In genomic region chr2:221347471-221347870, GRCh38 we compare ENCODE assay signal across 1 cellular context.
TF ChIP-seq lines count a peak whose summit lies in the region.

No MANE protein-coding gene starts in this region.

TF ChIP-seq in endothelial cell of umbilical vein, 7 proteins besides CTCF, POLR2A, EP300 and RAD21:
- TF ChIP-seq, protein P1, sequence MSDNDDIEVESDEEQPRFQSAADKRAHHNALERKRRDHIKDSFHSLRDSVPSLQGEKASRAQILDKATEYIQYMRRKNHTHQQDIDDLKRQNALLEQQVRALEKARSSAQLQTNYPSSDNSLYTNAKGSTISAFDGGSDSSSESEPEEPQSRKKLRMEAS (IDR thresholded peaks at IDR 0.05; ENCODE audit: insufficient read depth, insufficient read length): no peak
- TF ChIP-seq FOS (IDR thresholded peaks at IDR 0.05; ENCODE audit: borderline replicate concordance, insufficient read depth, low read length) (peak; percentile 93), MYC (IDR thresholded peaks at IDR 0.05; ENCODE audit: low read depth, low read length) (no peak), EZH2 (IDR thresholded peaks at IDR 0.05; ENCODE audit: borderline replicate concordance, low read depth, low read length, severe bottlenecking) (no peak), GATA2 (IDR thresholded peaks at IDR 0.05; ENCODE audit: insufficient read depth, insufficient read length, low read depth, low read length) (peak; percentile 49), JUN (IDR thresholded peaks at IDR 0.05; ENCODE audit: borderline replicate concordance, insufficient read depth, insufficient read length, low read depth) (peak; percentile 42), POLR2AphosphoS5 (IDR thresholded peaks at IDR 0.05; ENCODE audit: insufficient read depth, low read depth, low read length) (peak; percentile 33)
TF ChIP-seq in endothelial cell of umbilical vein: peak in this region for 4.
